ENCODE assay signal across 1 cellular context in genomic region chr16:2009302-2009711, GRCh38.
TF ChIP-seq lines count a peak whose summit lies in the region.

No MANE protein-coding gene starts in this region.

TF ChIP-seq in IMR-90, 13 proteins besides CTCF, POLR2A, EP300 and RAD21:
- TF ChIP-seq SMC3 (IDR thresholded peaks at IDR 0.05; ENCODE audit: low read depth, low read length): no peak
- TF ChIP-seq CEBPB (IDR thresholded peaks at IDR 0.05; ENCODE audit: low read depth, low read length): no peak
- TF ChIP-seq BHLHE40 (IDR thresholded peaks at IDR 0.05; ENCODE audit: low read depth, low read length): no peak
- no peak for TF ChIP-seq USF2 (IDR thresholded peaks at IDR 0.05; ENCODE audit: low read depth, low read length)
- TF ChIP-seq NFE2L2 (IDR thresholded peaks at IDR 0.05; ENCODE audit: low read depth, low read length): no peak
- TF ChIP-seq MAFK (IDR thresholded peaks at IDR 0.05; ENCODE audit: low read depth, low read length): no peak
- no peak for TF ChIP-seq ELK1 (IDR thresholded peaks at IDR 0.05; ENCODE audit: borderline replicate concordance, low read depth, low read length)
- no peak; the same call in 1 of the 2 replicates for TF ChIP-seq CHD1 (IDR thresholded peaks at IDR 0.05; ENCODE audit: low read depth, low read length)
- TF ChIP-seq MAZ (IDR thresholded peaks at IDR 0.05; ENCODE audit: borderline replicate concordance, low read depth, low read length): no peak
- TF ChIP-seq FOS (IDR thresholded peaks at IDR 0.05; ENCODE audit: low read depth, low read length): no peak
- TF ChIP-seq RFX5 (IDR thresholded peaks at IDR 0.05; ENCODE audit: low read depth, low read length): no peak
- no peak for TF ChIP-seq MXI1 (IDR thresholded peaks at IDR 0.05; ENCODE audit: borderline replicate concordance, low read depth, low read length)
- TF ChIP-seq RCOR1 (IDR thresholded peaks at IDR 0.05; ENCODE audit: insufficient replicate concordance, low read length): no peak
